In the genomic region with DNA sequence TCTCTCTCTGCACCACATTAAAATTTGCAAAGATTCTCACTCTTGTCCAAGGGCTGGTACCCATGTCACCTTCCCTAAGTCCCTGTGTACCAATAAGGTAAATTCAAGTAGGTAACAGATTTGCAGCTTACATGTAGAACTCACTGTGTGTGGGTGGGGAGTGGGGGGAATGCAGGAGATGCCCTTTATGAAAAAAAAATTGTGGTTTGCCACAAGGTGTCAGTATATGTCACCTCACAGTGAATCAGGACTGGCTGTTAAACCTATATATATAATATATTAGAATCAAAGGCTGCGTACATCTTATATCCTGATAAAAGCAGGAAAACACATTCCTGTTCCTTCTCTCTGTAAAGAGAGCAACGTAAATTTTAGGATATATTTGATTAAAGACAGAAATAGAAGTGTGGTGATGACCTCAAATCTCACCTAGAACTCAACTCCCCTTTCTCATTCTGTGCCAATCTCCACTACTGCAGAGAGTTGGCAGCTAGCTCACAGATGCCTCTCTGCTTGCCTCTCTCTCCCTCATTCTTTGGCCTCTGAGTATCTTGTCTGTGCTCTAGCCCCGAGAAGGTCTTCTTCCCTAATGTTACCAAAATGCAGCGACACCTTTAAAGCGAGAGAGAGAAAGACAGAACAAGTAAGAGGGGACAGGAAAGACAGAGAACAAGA, we compare ENCODE assay signal across 1 cellular context.
TF ChIP-seq lines count a peak whose summit lies in the region.

No MANE protein-coding gene starts in this region.

TF ChIP-seq in liver, 16 proteins besides CTCF, POLR2A, EP300 and RAD21 (continued from another document):
- TF ChIP-seq, protein P1, sequence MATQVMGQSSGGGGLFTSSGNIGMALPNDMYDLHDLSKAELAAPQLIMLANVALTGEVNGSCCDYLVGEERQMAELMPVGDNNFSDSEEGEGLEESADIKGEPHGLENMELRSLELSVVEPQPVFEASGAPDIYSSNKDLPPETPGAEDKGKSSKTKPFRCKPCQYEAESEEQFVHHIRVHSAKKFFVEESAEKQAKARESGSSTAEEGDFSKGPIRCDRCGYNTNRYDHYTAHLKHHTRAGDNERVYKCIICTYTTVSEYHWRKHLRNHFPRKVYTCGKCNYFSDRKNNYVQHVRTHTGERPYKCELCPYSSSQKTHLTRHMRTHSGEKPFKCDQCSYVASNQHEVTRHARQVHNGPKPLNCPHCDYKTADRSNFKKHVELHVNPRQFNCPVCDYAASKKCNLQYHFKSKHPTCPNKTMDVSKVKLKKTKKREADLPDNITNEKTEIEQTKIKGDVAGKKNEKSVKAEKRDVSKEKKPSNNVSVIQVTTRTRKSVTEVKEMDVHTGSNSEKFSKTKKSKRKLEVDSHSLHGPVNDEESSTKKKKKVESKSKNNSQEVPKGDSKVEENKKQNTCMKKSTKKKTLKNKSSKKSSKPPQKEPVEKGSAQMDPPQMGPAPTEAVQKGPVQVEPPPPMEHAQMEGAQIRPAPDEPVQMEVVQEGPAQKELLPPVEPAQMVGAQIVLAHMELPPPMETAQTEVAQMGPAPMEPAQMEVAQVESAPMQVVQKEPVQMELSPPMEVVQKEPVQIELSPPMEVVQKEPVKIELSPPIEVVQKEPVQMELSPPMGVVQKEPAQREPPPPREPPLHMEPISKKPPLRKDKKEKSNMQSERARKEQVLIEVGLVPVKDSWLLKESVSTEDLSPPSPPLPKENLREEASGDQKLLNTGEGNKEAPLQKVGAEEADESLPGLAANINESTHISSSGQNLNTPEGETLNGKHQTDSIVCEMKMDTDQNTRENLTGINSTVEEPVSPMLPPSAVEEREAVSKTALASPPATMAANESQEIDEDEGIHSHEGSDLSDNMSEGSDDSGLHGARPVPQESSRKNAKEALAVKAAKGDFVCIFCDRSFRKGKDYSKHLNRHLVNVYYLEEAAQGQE (IDR thresholded peaks at IDR 0.05) = no peak
TF ChIP-seq in liver: peak in this region for 0.
